In genomic region chr1:61193808-61194207, GRCh38 we compare ENCODE assay signal across 1 cellular context.
TF ChIP-seq lines count a peak whose summit lies in the region.

No MANE protein-coding gene starts in this region.

TF ChIP-seq in K562, 482 proteins besides CTCF, POLR2A, EP300 and RAD21 (continued from another document):
- TF ChIP-seq, protein P1, sequence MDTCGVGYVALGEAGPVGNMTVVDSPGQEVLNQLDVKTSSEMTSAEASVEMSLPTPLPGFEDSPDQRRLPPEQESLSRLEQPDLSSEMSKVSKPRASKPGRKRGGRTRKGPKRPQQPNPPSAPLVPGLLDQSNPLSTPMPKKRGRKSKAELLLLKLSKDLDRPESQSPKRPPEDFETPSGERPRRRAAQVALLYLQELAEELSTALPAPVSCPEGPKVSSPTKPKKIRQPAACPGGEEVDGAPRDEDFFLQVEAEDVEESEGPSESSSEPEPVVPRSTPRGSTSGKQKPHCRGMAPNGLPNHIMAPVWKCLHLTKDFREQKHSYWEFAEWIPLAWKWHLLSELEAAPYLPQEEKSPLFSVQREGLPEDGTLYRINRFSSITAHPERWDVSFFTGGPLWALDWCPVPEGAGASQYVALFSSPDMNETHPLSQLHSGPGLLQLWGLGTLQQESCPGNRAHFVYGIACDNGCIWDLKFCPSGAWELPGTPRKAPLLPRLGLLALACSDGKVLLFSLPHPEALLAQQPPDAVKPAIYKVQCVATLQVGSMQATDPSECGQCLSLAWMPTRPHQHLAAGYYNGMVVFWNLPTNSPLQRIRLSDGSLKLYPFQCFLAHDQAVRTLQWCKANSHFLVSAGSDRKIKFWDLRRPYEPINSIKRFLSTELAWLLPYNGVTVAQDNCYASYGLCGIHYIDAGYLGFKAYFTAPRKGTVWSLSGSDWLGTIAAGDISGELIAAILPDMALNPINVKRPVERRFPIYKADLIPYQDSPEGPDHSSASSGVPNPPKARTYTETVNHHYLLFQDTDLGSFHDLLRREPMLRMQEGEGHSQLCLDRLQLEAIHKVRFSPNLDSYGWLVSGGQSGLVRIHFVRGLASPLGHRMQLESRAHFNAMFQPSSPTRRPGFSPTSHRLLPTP (IDR thresholded peaks at IDR 0.05; ENCODE audit: borderline replicate concordance, extremely low read depth, insufficient read length): no peak
- no peak for TF ChIP-seq CBX3 (IDR thresholded peaks at IDR 0.05; ENCODE audit: borderline replicate concordance in 1 of 2, low read length in 2 of 2)
- no peak for TF ChIP-seq TAF1 (IDR thresholded peaks at IDR 0.05; ENCODE audit: control insufficient read depth, extremely low read depth, insufficient read depth, low read length, severe bottlenecking)
- TF ChIP-seq LEF1 (IDR thresholded peaks at IDR 0.05): no peak
- TF ChIP-seq, protein P2, sequence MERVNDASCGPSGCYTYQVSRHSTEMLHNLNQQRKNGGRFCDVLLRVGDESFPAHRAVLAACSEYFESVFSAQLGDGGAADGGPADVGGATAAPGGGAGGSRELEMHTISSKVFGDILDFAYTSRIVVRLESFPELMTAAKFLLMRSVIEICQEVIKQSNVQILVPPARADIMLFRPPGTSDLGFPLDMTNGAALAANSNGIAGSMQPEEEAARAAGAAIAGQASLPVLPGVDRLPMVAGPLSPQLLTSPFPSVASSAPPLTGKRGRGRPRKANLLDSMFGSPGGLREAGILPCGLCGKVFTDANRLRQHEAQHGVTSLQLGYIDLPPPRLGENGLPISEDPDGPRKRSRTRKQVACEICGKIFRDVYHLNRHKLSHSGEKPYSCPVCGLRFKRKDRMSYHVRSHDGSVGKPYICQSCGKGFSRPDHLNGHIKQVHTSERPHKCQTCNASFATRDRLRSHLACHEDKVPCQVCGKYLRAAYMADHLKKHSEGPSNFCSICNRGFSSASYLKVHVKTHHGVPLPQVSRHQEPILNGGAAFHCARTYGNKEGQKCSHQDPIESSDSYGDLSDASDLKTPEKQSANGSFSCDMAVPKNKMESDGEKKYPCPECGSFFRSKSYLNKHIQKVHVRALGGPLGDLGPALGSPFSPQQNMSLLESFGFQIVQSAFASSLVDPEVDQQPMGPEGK (CRISPR knock-in tag; IDR thresholded peaks at IDR 0.05; ENCODE audit: borderline replicate concordance): no peak
